In the genomic region with DNA sequence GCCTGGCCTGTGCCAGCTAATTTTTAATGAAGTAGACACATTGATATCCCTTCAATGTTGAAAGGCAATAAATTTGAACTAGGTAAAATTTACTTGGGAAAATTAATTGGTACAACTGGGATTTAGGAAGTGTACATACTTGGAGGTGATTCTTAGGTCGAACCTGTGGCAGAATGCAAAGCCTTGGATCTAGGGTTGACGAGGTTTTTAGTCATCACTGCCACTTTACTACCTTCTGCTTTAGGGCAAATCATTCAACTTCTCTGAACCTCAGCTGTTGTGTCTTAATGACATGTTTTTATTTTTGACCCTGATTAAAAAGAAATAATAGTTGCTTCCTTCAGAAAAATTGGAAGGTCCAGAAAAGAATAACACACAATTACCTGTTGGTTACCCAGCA, we compare ENCODE assay signal across 16 cellular contexts. TPM values are rescaled to one million over a fixed set of nuclear protein-coding genes. Genes with fewer than 3 reads are reported as not detected.
DNase-seq lines count a peak whose midpoint lies in the region; ATAC-seq and TF ChIP-seq lines count a peak whose summit lies in the region.
"Had no signal": no experiment of that assay in that cellular context is flagged by ENCODE, and none has a peak within 500 bp of the region (broad histone marks: within the 10 kb centered on the region; RNA-seq: fewer than 3 reads in every experiment).

No MANE protein-coding gene starts in this region.

- no peaks in the 10 kb centered on the region for H3K9me3 Mint-ChIP-seq in activated naive CD4-positive, alpha-beta T cell treated with anti-CD3 and anti-CD28 coated beads, Interleukin-2, amount 50 U/mL, for 24 hours
- H3K9me3 Mint-ChIP-seq in endodermal cell: no peaks in the 10 kb centered on the region
- H3K9me3 Mint-ChIP-seq: CD8-positive, alpha-beta T cell had no signal

- peaks cover 55% of the 10 kb centered on the region for H3K79me2 ChIP-seq in OCI-LY7 (ENCODE audit: insufficient read depth, low read depth, low read length)

- intact Hi-C loops in OCI-LY7 (cut with micrococcal nuclease; ENCODE audit: unreplicated experiment) (no loop called here), gastrocnemius medialis (cut with DNase I; ENCODE audit: low total_unique reads) (no loop called here)

- peak overlapping the region; percentile 16 for H3K4me3 ChIP-seq in OCI-LY7 (ENCODE audit: low read depth, low read length, poor library complexity, severe bottlenecking)
- peak overlapping the region; percentile 27 for H3K4me3 ChIP-seq in endodermal cell (ENCODE audit: low read length)
- H3K4me3 ChIP-seq in gastrocnemius medialis: no peak overlapping the region
- H3K4me3 ChIP-seq in SJCRH30: no peak overlapping the region

- CTCF ChIA-PET in OCI-LY7 (lab: Charles Lee; ENCODE audit: unreplicated experiment): no interaction called here

- H3K27ac ChIP-seq in OCI-LY7 (ENCODE audit: low read depth, low read length, poor library complexity, severe bottlenecking) (no peak overlapping the region), endodermal cell (ENCODE audit: low read depth, low read length) (no peak overlapping the region), gastrocnemius medialis (peak overlapping the region; percentile 82 to 98 (median 92)), SJCRH30 (no peak overlapping the region)
- H3K27ac ChIP-seq: KMS-11 had no signal

- BruUV-seq in OCI-LY7 (replicated peaks; lab: Mats Ljungman, UMichigan): no TSS peak

- H3K27me3 Mint-ChIP-seq in activated naive CD4-positive, alpha-beta T cell treated with anti-CD3 and anti-CD28 coated beads, Interleukin-2, amount 50 U/mL, for 24 hours: no peaks in the 10 kb centered on the region
- H3K27me3 Mint-ChIP-seq in endodermal cell (ENCODE audit: insufficient read depth): no peaks in the 10 kb centered on the region

- no peak overlapping the region for H3K9ac ChIP-seq in endodermal cell (ENCODE audit: extremely low read depth, low read length, poor library complexity, severe bottlenecking)
- H3K9ac ChIP-seq: KMS-11 had no signal

- DNase-seq in activated naive CD4-positive, alpha-beta T cell treated with anti-CD3 and anti-CD28 coated beads, Interleukin-2, amount 50 U/mL, for 16 hours: no peak
- DNase-seq in OCI-LY7 (ENCODE audit: low spot score) (no peak), endodermal cell (no peak), gastrocnemius medialis (no peak), HT-29 (ENCODE audit: low spot score) (no peak), hippocampal formation (lab: John Stamatoyannopoulos, UW) (no peak), SJCRH30 (no peak)
- DNase-seq: 8988T; CD8-positive, alpha-beta T cell; left cardiac atrium; NCI-H1417 treated with DMSO at 0.1 percent for 48 hours; NCI-H2171 treated with DMSO at 0.1 percent for 48 hours; NCI-H774; Right ventricle myocardium superior had no signal

- in situ Hi-C loops in gastrocnemius medialis (cut with MboI; ENCODE audit: low sequenced_read_pairs in 4 of 4): loop anchor here in 2 of 4 donors (25.0 kb wide), 1 partner anchor 332 kb away; a partner anchor contains a TSS

- H3K4me3 Mint-ChIP-seq in activated naive CD4-positive, alpha-beta T cell treated with anti-CD3 and anti-CD28 coated beads, Interleukin-2, amount 50 U/mL, for 24 hours: peak overlapping the region; percentile 19
- H3K4me3 Mint-ChIP-seq in endodermal cell: no peak overlapping the region

- H3K4me2 ChIP-seq in OCI-LY7 (ENCODE audit: low read length): peak overlapping the region; percentile 82

- H3K27ac Mint-ChIP-seq in activated naive CD4-positive, alpha-beta T cell treated with anti-CD3 and anti-CD28 coated beads, Interleukin-2, amount 50 U/mL, for 24 hours: no peak overlapping the region
- no peak overlapping the region for H3K27ac Mint-ChIP-seq in endodermal cell

- H3K36me3 ChIP-seq in OCI-LY7 (ENCODE audit: insufficient read depth, low read length) (peaks cover 5% of the 10 kb centered on the region; the same call in 1 of the 2 replicates), endodermal cell (ENCODE audit: control insufficient read depth, insufficient read depth, low read length) (peaks cover 6% of the 10 kb centered on the region), gastrocnemius medialis (no peaks in the 10 kb centered on the region), SJCRH30 (no peaks in the 10 kb centered on the region)

- peaks cover 36% of the 10 kb centered on the region for H3K4me1 Mint-ChIP-seq in activated naive CD4-positive, alpha-beta T cell treated with anti-CD3 and anti-CD28 coated beads, Interleukin-2, amount 50 U/mL, for 24 hours
- H3K4me1 Mint-ChIP-seq in endodermal cell: peaks cover 17% of the 10 kb centered on the region

- no peaks in the 10 kb centered on the region for H3K36me3 Mint-ChIP-seq in activated naive CD4-positive, alpha-beta T cell treated with anti-CD3 and anti-CD28 coated beads, Interleukin-2, amount 50 U/mL, for 24 hours
- H3K36me3 Mint-ChIP-seq in endodermal cell (ENCODE audit: low read depth): peaks cover 11% of the 10 kb centered on the region

- peaks cover 37% of the 10 kb centered on the region for H3K4me1 ChIP-seq in OCI-LY7 (ENCODE audit: insufficient read depth, low read length, poor library complexity, severe bottlenecking)
- H3K4me1 ChIP-seq in endodermal cell (ENCODE audit: control insufficient read depth, insufficient read depth, low read length): peaks cover 3% of the 10 kb centered on the region
- H3K4me1 ChIP-seq in gastrocnemius medialis: peaks cover 31 to 43% of the 10 kb centered on the region in 2 donors
- peaks cover 6% of the 10 kb centered on the region for H3K4me1 ChIP-seq in SJCRH30

- H3K9me3 ChIP-seq in OCI-LY7 (ENCODE audit: low read length): no peaks in the 10 kb centered on the region
- H3K9me3 ChIP-seq in endodermal cell (ENCODE audit: control insufficient read depth, low read length): no peaks in the 10 kb centered on the region
- no peaks in the 10 kb centered on the region for H3K9me3 ChIP-seq in gastrocnemius medialis
- H3K9me3 ChIP-seq in SJCRH30 (replicated peaks): no peaks in the 10 kb centered on the region

- no peak for ATAC-seq in gastrocnemius medialis
- ATAC-seq: CD8-positive, alpha-beta T cell had no signal

- TF ChIP-seq CTCF in OCI-LY7 (conservative IDR thresholded peaks at IDR 0.05; ENCODE audit: low read length) (no peak), endodermal cell (conservative IDR thresholded peaks at IDR 0.05) (no peak), gastrocnemius medialis (IDR thresholded peaks at IDR 0.05 in 4 of 5, conservative IDR thresholded peaks at IDR 0.05 in 1 of 5) (no peak)

- H3K9me2 ChIP-seq in OCI-LY7 (ENCODE audit: insufficient read depth, low read length): no peaks in the 10 kb centered on the region

- H4K20me1 ChIP-seq in OCI-LY7 (ENCODE audit: insufficient read depth, low read length): no peaks in the 10 kb centered on the region

- 89 to 94% methylated on average over 2 of the region's 2 CpGs for WGBS in endodermal cell (ENCODE audit: insufficient coverage in 1 of 2, insufficient read length in 1 of 2), 2 experiments

- H3K27me3 ChIP-seq in endodermal cell (ENCODE audit: control insufficient read depth, insufficient read depth, low read length, poor library complexity, severe bottlenecking): no peaks in the 10 kb centered on the region
- H3K27me3 ChIP-seq in gastrocnemius medialis: no peaks in the 10 kb centered on the region
- no peaks in the 10 kb centered on the region for H3K27me3 ChIP-seq in SJCRH30

- POLR2A ChIA-PET in OCI-LY7 (lab: Charles Lee): interaction anchor here (1.1 kb wide), 1 partner anchor 9 kb away, joined by 3 read pairs; no protein-coding TSS in a partner anchor

- no peak overlapping the region for H2AFZ ChIP-seq in OCI-LY7 (ENCODE audit: low read length)

- TF ChIP-seq POLR2A in gastrocnemius medialis (IDR thresholded peaks at IDR 0.05): no peak

RNA-seq across cellular contexts. Expression of a gene that starts 2.5 kb away (rescaled TPM):
- total RNA-seq in OCI-LY7 (2014; rRNA removed; shearing (Covaris generic)): 43.3 and 45.9 TPM in 2 replicates
- total RNA-seq in OCI-LY7 (2022): 51.1 and 54.5 TPM in 2 replicates
- 10 to 100 TPM; 46.9 to 61.1 TPM for total RNA-seq in endodermal cell
- 20.8 TPM for polyA plus RNA-seq in endodermal cell (2013, experiment 1 of 2)
- polyA plus RNA-seq in endodermal cell (2013, experiment 2 of 2): 23.9 TPM
- total RNA-seq in gastrocnemius medialis: 10 to 100 TPM; 50.9 to 76.5 (median 57.4) TPM
- 10.5 TPM in 2 replicates for total RNA-seq in HT-29 (2014; rRNA removed; shearing (Covaris generic))
- 58.0 and 68.7 TPM in 2 replicates for total RNA-seq in SJCRH30 (2014; rRNA removed; shearing (Covaris generic))

RNA-seq across cellular contexts. Expression of a gene that starts 30.2 kb away (rescaled TPM):
- total RNA-seq in OCI-LY7 (2014; rRNA removed; shearing (Covaris generic)): 6.9 and 10.1 TPM in 2 replicates
- total RNA-seq in OCI-LY7 (2022): 4.7 and 6.0 TPM in 2 replicates
- total RNA-seq in endodermal cell: 1 to 10 TPM; 3.8 to 8.0 TPM
- polyA plus RNA-seq in endodermal cell (2013, experiment 1 of 2): 6.6 TPM
- polyA plus RNA-seq in endodermal cell (2013, experiment 2 of 2): 4.8 TPM
- under 1 TPM in 1 of 4 donors, not detected in 3; 0.85 TPM for total RNA-seq in gastrocnemius medialis
- 0.47 TPM in 1 of 2 replicates, not detected in the other for total RNA-seq in HT-29 (2014; rRNA removed; shearing (Covaris generic))
- total RNA-seq in SJCRH30 (2014; rRNA removed; shearing (Covaris generic)): 1.5 and 1.7 TPM in 2 replicates
- total RNA-seq: CD8-positive, alpha-beta T cell; Right ventricle myocardium superior had no signal

Comparison
In these comparisons a context has a peak if more than half of its experiments do, and no peak if none do; other contexts are left out.
1. H3K27ac ChIP-seq: peak in gastrocnemius medialis (4 of 4); none in OCI-LY7 (single experiment), endodermal cell (single experiment) and SJCRH30 (single experiment).
2. H3K4me3 ChIP-seq: peak in OCI-LY7 (single experiment) and endodermal cell (single experiment); none in gastrocnemius medialis (0 of 4) and SJCRH30 (single experiment).